12 cellular contexts compared by ENCODE assay signal in genomic region chr7:101702362-101702850, GRCh38.
DNase-seq lines count a peak whose midpoint lies in the region; ATAC-seq and TF ChIP-seq lines count a peak whose summit lies in the region.
"Had no signal": no experiment of that assay in that cellular context is flagged by ENCODE, and none has a peak within 500 bp of the region (broad histone marks: within the 10 kb centered on the region; RNA-seq: fewer than 3 reads in every experiment).

No MANE protein-coding gene starts in this region.

- POLR2A ChIA-PET in OCI-LY7 (lab: Charles Lee), result interaction anchor here (0.6 kb wide), 2 partner anchors 104 to 194 kb away, joined by 3 to 8 read pairs; no protein-coding TSS in a partner anchor

- 22 to 23% methylated on average over 1 to 13 of the region's 13 CpGs for WGBS in transverse colon (ENCODE audit: low coverage in 1 of 2), 2 donors

- H3K36me3 ChIP-seq in breast epithelium (no peaks in the 10 kb centered on the region), OCI-LY7 (ENCODE audit: insufficient read depth, low read length) (no peaks in the 10 kb centered on the region), transverse colon (no peaks in the 10 kb centered on the region)

- DNase-seq in T47D (ENCODE audit: low read depth in 1 of 2, low spot score in 1 of 2), result peak; percentile 29 to 51
- DNase-seq in breast epithelium (ENCODE audit: low spot score in 2 of 2), result no peak
- DNase-seq in OCI-LY7 (ENCODE audit: low spot score), result peak; percentile 30
- DNase-seq in foreskin keratinocyte, result peak in 1 of 2 donors; percentile 36
- peak; percentile 87 for DNase-seq in transverse colon
- no peak for DNase-seq in GM19238 (ENCODE audit: insufficient read length, low spot score)
- DNase-seq in hepatic stellate cell (ENCODE audit: low spot score), result no peak
- DNase-seq: NCI-H1436, NCI-H524 treated with DMSO at 0.1 percent for 48 hours, SHP77, testis had no signal

- H3K4me2 ChIP-seq in OCI-LY7 (ENCODE audit: low read length), result no peak overlapping the region

- no peaks in the 10 kb centered on the region for H3K79me2 ChIP-seq in OCI-LY7 (ENCODE audit: insufficient read depth, low read depth, low read length)

- no TSS peak for BruUV-seq in OCI-LY7 (replicated peaks; lab: Mats Ljungman, UMichigan)

- H3K4me1 ChIP-seq in breast epithelium (no peaks in the 10 kb centered on the region), OCI-LY7 (ENCODE audit: insufficient read depth, low read length, poor library complexity, severe bottlenecking) (peaks cover 3% of the 10 kb centered on the region), foreskin keratinocyte (no peaks in the 10 kb centered on the region), transverse colon (peaks cover 6 to 40% (median 20%) of the 10 kb centered on the region in 4 donors)
- H3K4me1 ChIP-seq: testis had no signal

- H3K27ac ChIP-seq in breast epithelium, result no peak overlapping the region
- H3K27ac ChIP-seq in OCI-LY7 (ENCODE audit: low read depth, low read length, poor library complexity, severe bottlenecking), result no peak overlapping the region
- no peak overlapping the region for H3K27ac ChIP-seq in foreskin keratinocyte
- H3K27ac ChIP-seq in transverse colon, result peak overlapping the region; percentile 63 to 88 (median 78)
- H3K27ac ChIP-seq: testis had no signal

- in situ Hi-C loops in T47D (cut with HindIII; ENCODE audit: low pct_unique_long_range_greater_than_20kb, low sequenced_read_pairs) (no loop called here), transverse colon (cut with MboI; ENCODE audit: low pct_ligation_motif_present in 1 of 4, low pct_unique_long_range_greater_than_20kb in 1 of 4, low sequenced_read_pairs in 3 of 4) (no loop called here)

- H3K4me3 ChIP-seq in breast epithelium, result no peak overlapping the region
- H3K4me3 ChIP-seq in OCI-LY7 (ENCODE audit: low read depth, low read length, poor library complexity, severe bottlenecking), result no peak overlapping the region
- H3K4me3 ChIP-seq in transverse colon, result peak overlapping the region in 1 of 4 donors; percentile 3
- H3K4me3 ChIP-seq: testis had no signal

- intact Hi-C loops in breast epithelium (cut with DNase I; ENCODE audit: low total_unique reads), result no loop called here
- intact Hi-C loops in OCI-LY7 (cut with micrococcal nuclease; ENCODE audit: unreplicated experiment), result no loop called here
- intact Hi-C loops in transverse colon (cut with DNase I; ENCODE audit: low total_unique reads), result no loop called here

- H3K27me3 ChIP-seq in breast epithelium (peaks cover 0 to 58% of the 10 kb centered on the region in 2 donors), foreskin keratinocyte (peaks cover 41% of the 10 kb centered on the region), transverse colon (no peaks in the 10 kb centered on the region)
- H3K27me3 ChIP-seq: testis had no signal

- TF ChIP-seq CTCF in breast epithelium (IDR thresholded peaks at IDR 0.05) (no peak), OCI-LY7 (conservative IDR thresholded peaks at IDR 0.05; ENCODE audit: low read length) (no peak), foreskin keratinocyte (conservative IDR thresholded peaks at IDR 0.05) (peak; percentile 27), transverse colon (IDR thresholded peaks at IDR 0.05) (peak in 4 of 5 experiments; percentile 27 to 78 (median 56))

- H4K20me1 ChIP-seq in OCI-LY7 (ENCODE audit: insufficient read depth, low read length), result no peaks in the 10 kb centered on the region

- H3K9me3 ChIP-seq in breast epithelium (no peaks in the 10 kb centered on the region), OCI-LY7 (ENCODE audit: low read length) (no peaks in the 10 kb centered on the region), transverse colon (no peaks in the 10 kb centered on the region)
- H3K9me3 ChIP-seq: testis had no signal

- CTCF ChIA-PET in OCI-LY7 (lab: Charles Lee; ENCODE audit: unreplicated experiment), result no interaction called here

- no peaks in the 10 kb centered on the region for H3K9me2 ChIP-seq in OCI-LY7 (ENCODE audit: insufficient read depth, low read length)

- peak; percentile 28 for TF ChIP-seq EP300 in transverse colon (IDR thresholded peaks at IDR 0.05; ENCODE audit: low read depth)

- no peak for TF ChIP-seq POLR2A in breast epithelium (IDR thresholded peaks at IDR 0.05)
- peak; percentile 79 for TF ChIP-seq POLR2A in transverse colon (IDR thresholded peaks at IDR 0.05)

- ATAC-seq in foreskin keratinocyte, result peak; percentile 59
- no peak for ATAC-seq in GM18870 (IDR thresholded peaks at IDR 0.05; ENCODE audit: unreplicated experiment)

- no peak overlapping the region for H2AFZ ChIP-seq in OCI-LY7 (ENCODE audit: low read length)

Comparison
In these comparisons a context has a peak if more than half of its experiments do, and no peak if none do; other contexts are left out.
1. DNase-seq: peak in T47D (2 of 2), OCI-LY7 (single experiment) and transverse colon (single experiment); none in breast epithelium (0 of 2), GM19238 (single experiment) and hepatic stellate cell (single experiment).
2. H3K27ac ChIP-seq: peak in transverse colon (4 of 4); none in breast epithelium (0 of 2), OCI-LY7 (single experiment) and foreskin keratinocyte (single experiment).
3. CTCF ChIP-seq: peak in foreskin keratinocyte (single experiment) and transverse colon (4 of 5); none in breast epithelium (0 of 3) and OCI-LY7 (single experiment).